Comparison of ENCODE assay signal across 15 cellular contexts in the genomic region with DNA sequence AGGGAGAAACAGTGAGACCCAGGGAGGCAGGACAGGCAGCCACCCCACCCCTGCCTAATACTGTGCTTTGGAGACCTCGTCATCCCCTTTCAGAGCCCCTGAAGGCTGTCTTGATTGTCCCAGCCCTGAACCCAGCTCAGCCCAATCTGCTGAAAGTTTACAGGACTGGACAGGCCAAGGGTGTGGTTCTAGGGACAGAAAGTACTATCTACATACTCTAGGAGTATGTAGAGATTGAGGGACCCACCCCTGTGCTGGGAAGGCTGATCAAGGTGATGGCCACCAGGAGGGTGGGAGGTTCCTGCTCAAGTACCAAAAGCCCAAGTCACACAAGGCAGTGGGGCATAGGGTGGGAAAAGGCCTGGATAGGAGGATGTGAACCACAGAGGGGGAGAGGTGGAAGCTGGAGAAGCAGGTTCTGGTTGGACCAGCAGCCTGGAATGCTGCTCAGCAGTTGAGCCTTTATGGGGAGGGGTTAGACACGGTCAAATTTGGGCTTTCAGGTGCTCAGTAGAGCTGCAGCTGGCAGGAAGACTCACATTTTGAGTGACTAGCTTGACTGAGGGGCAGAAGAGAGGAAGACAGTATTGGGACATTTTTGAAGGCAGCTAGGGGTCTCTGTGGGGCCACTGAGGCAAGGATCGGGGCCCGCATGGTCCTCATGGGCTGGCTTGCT. TPM values are rescaled to one million over a fixed set of nuclear protein-coding genes. Genes with fewer than 3 reads are reported as not detected.
DNase-seq lines count a peak whose midpoint lies in the region; ATAC-seq, FAIRE-seq and TF ChIP-seq lines count a peak whose summit lies in the region.
"Had no signal": no experiment of that assay in that cellular context is flagged by ENCODE, and none has a peak within 500 bp of the region (broad histone marks: within the 10 kb centered on the region; RNA-seq: fewer than 3 reads in every experiment).

No MANE protein-coding gene starts in this region.

- H3K27ac ChIP-seq in GM12878 (ENCODE audit: control insufficient read depth, insufficient read depth) (peak overlapping the region; percentile 98), smooth muscle cell (ENCODE audit: low read depth) (no peak overlapping the region)
- no peak overlapping the region for H3K27ac ChIP-seq in naive thymus-derived CD4-positive, alpha-beta T cell (ENCODE audit: low read depth, low read length)
- H3K27ac ChIP-seq: ascending aorta, C4-2B, SK-N-MC had no signal

- in situ Hi-C loops in GM12878 (cut with MboI), result no loop called here

- no peak for TF ChIP-seq CTCF in CD14-positive monocyte (IDR thresholded peaks at IDR 0.05)
- no peak for TF ChIP-seq CTCF in GM12878 (IDR thresholded peaks at IDR 0.05 in 2 of 3, conservative IDR thresholded peaks at IDR 0.05 in 1 of 3; ENCODE audit: control insufficient read depth in 2 of 3, extremely low read depth in 1 of 3, insufficient read depth in 1 of 3, low read depth in 3 of 3, low read length in 3 of 3)
- TF ChIP-seq CTCF in smooth muscle cell (IDR thresholded peaks at IDR 0.05; ENCODE audit: borderline replicate concordance, insufficient read depth, poor library complexity, severe bottlenecking), result no peak

- BruUV-seq in GM12878 (replicated peaks; lab: Mats Ljungman, UMichigan), result no TSS peak

- no peaks in the 10 kb centered on the region for H3F3A ChIP-seq in smooth muscle cell (ENCODE audit: low read depth)

- CTCF ChIA-PET in GM12878 (lab: Yijun Ruan, JAX), result interaction anchor here (1.2 kb wide), 1 partner anchor 73 kb away, joined by 3 read pairs; no protein-coding TSS in a partner anchor
- CTCF ChIA-PET in naive thymus-derived CD4-positive, alpha-beta T cell (lab: Charles Lee), result interaction anchor here (1.3 kb wide), 1 partner anchor 12 kb away, joined by 5 read pairs; no protein-coding TSS in a partner anchor

- H3K27me3 Mint-ChIP-seq in CD14-positive monocyte (ENCODE audit: low read depth in 3 of 3), result peaks cover 0 to 3% (median 1%) of the 10 kb centered on the region in 3 donors
- H3K27me3 Mint-ChIP-seq in naive thymus-derived CD4-positive, alpha-beta T cell, result no peaks in the 10 kb centered on the region

- H3K4me1 ChIP-seq in GM12878 (ENCODE audit: control insufficient read depth, insufficient read depth, low read length), result peaks cover 55% of the 10 kb centered on the region
- H3K4me1 ChIP-seq in naive thymus-derived CD4-positive, alpha-beta T cell (ENCODE audit: control insufficient read depth in 2 of 2, insufficient read depth in 2 of 2, low read length in 2 of 2), result peaks cover 65 to 72% of the 10 kb centered on the region in 2 donors
- H3K4me1 ChIP-seq in smooth muscle cell (ENCODE audit: low read depth), result peaks cover 3% of the 10 kb centered on the region

- no peaks in the 10 kb centered on the region for H4K20me1 ChIP-seq in GM12878 (ENCODE audit: control insufficient read depth, insufficient read depth)
- H4K20me1 ChIP-seq in smooth muscle cell (ENCODE audit: low read depth), result no peaks in the 10 kb centered on the region

- no peak for ATAC-seq in GM12878
- no peak for ATAC-seq in naive thymus-derived CD4-positive, alpha-beta T cell
- no peak for ATAC-seq in GM21717 (IDR thresholded peaks at IDR 0.05; ENCODE audit: unreplicated experiment)
- ATAC-seq in activated CD4-positive, CD25-positive, alpha-beta regulatory T cell treated with anti-CD3 and anti-CD28 coated beads, Interleukin-2, amount 50 U/mL, for 24 hours, result no peak

- no peaks in the 10 kb centered on the region for H3K27me3 ChIP-seq in GM12878 (replicated peaks in 1 of 2; ENCODE audit: control insufficient read depth in 2 of 2, insufficient read depth in 2 of 2, low read length in 1 of 2)
- H3K27me3 ChIP-seq in naive thymus-derived CD4-positive, alpha-beta T cell (ENCODE audit: control insufficient read depth in 2 of 2, insufficient read depth in 2 of 2, low read length in 2 of 2), result no peaks in the 10 kb centered on the region
- H3K27me3 ChIP-seq in smooth muscle cell (ENCODE audit: low read depth), result no peaks in the 10 kb centered on the region
- H3K27me3 ChIP-seq: ascending aorta had no signal

- H3K4me1 Mint-ChIP-seq in CD14-positive monocyte, result peaks cover 95% of the 10 kb centered on the region
- peaks cover 62 to 93% (median 84%) of the 10 kb centered on the region in 7 donors for H3K4me1 Mint-ChIP-seq in naive thymus-derived CD4-positive, alpha-beta T cell

- H3K4me3 ChIP-seq in GM12878, result no peak overlapping the region
- no peak overlapping the region for H3K4me3 ChIP-seq in naive thymus-derived CD4-positive, alpha-beta T cell (ENCODE audit: low read length)
- no peak overlapping the region for H3K4me3 ChIP-seq in smooth muscle cell
- H3K4me3 ChIP-seq: ascending aorta, SK-N-MC had no signal

- H3K9me3 ChIP-seq in GM12878 (replicated peaks; ENCODE audit: control insufficient read depth, insufficient read depth, low read length) (no peaks in the 10 kb centered on the region), smooth muscle cell (replicated peaks; ENCODE audit: low read depth) (no peaks in the 10 kb centered on the region)
- H3K9me3 ChIP-seq in naive thymus-derived CD4-positive, alpha-beta T cell (ENCODE audit: control insufficient read depth in 2 of 3, low read length in 3 of 3), result no peaks in the 10 kb centered on the region
- H3K9me3 ChIP-seq: ascending aorta had no signal

- no peak for TF ChIP-seq EP300 in GM12878 (IDR thresholded peaks at IDR 0.05; ENCODE audit: borderline replicate concordance in 1 of 2, control insufficient read depth in 1 of 2, low read depth in 2 of 2, low read length in 2 of 2)

- POLR2A ChIA-PET in GM12878 (lab: Charles Lee), result interaction anchor here (1.4 kb wide), 1 partner anchor 27 kb away, joined by 5 read pairs; no protein-coding TSS in a partner anchor
- POLR2A ChIA-PET in naive thymus-derived CD4-positive, alpha-beta T cell (lab: Charles Lee), result interaction anchor here (5.3 kb wide), 1 partner anchor 9 kb away, joined by 37 read pairs; a partner anchor contains a TSS

- TF ChIP-seq POLR2A in GM12878 (IDR thresholded peaks at IDR 0.05; ENCODE audit: low read depth, low read length), result no peak

- H3K36me3 ChIP-seq in GM12878 (ENCODE audit: control insufficient read depth in 2 of 2, insufficient read depth in 2 of 2, low read length in 1 of 2) (peaks cover 2% of the 10 kb centered on the region in 2 experiments; a peak in 2 of 4 replicates), smooth muscle cell (ENCODE audit: low read depth) (no peaks in the 10 kb centered on the region)
- no peaks in the 10 kb centered on the region for H3K36me3 ChIP-seq in naive thymus-derived CD4-positive, alpha-beta T cell (ENCODE audit: control insufficient read depth in 2 of 3, insufficient read depth in 3 of 3, low read length in 3 of 3)

- H3K9me3 Mint-ChIP-seq in CD14-positive monocyte, result no peaks in the 10 kb centered on the region
- H3K9me3 Mint-ChIP-seq in naive thymus-derived CD4-positive, alpha-beta T cell, result no peaks in the 10 kb centered on the region

- RAD21 ChIA-PET in GM12878 (lab: Charles Lee; ENCODE audit: unreplicated experiment), result interaction anchor here (1.3 to 1.5 kb wide), 2 partner anchors 27 to 53 kb away, joined by 3 to 5 read pairs; no protein-coding TSS in a partner anchor

- H3K9ac ChIP-seq in GM12878 (ENCODE audit: control insufficient read depth, insufficient read depth, low read length) (no peak overlapping the region; the same call in 1 of the 2 replicates), smooth muscle cell (ENCODE audit: low read depth) (no peak overlapping the region)

- H2AFZ ChIP-seq in GM12878 (ENCODE audit: control insufficient read depth, low read depth, low read length) (no peak overlapping the region), smooth muscle cell (ENCODE audit: low read depth) (no peak overlapping the region)

- H3K4me2 ChIP-seq in GM12878 (ENCODE audit: control insufficient read depth, insufficient read depth), result peak overlapping the region; percentile 99; the same call in 1 of the 2 replicates
- no peak overlapping the region for H3K4me2 ChIP-seq in smooth muscle cell

- H3K27ac Mint-ChIP-seq in CD14-positive monocyte, result peak overlapping the region; percentile 85 to 99 (median 95)
- H3K27ac Mint-ChIP-seq in naive thymus-derived CD4-positive, alpha-beta T cell, result peak overlapping the region; percentile 35 to 92 (median 82)

- H3K4me3 Mint-ChIP-seq in CD14-positive monocyte, result no peak overlapping the region
- H3K4me3 Mint-ChIP-seq in naive thymus-derived CD4-positive, alpha-beta T cell, result peak overlapping the region; percentile 48 to 91 (median 78)

- WGBS in GM12878 (ENCODE audit: insufficient coverage, insufficient replicate concordance, low lambda C conversion rate, missing lambda C conversion rate), result 73% methylated on average over 4 of the region's 4 CpGs
- 96% methylated on average over 4 of the region's 4 CpGs for WGBS in smooth muscle cell (ENCODE audit: low lambda C conversion rate)

- H3K36me3 Mint-ChIP-seq in CD14-positive monocyte, result peaks cover 37 to 54% of the 10 kb centered on the region in 2 donors
- H3K36me3 Mint-ChIP-seq in naive thymus-derived CD4-positive, alpha-beta T cell, result peaks cover 0 to 28% (median 0%) of the 10 kb centered on the region in 5 donors

- intact Hi-C loops in CD14-positive monocyte (cut with micrococcal nuclease), result loop anchor here in 1 of 2 donors (5.0 kb wide), 2 partner anchors 34 to 59 kb away; no protein-coding TSS in a partner anchor
- intact Hi-C loops in GM12878 (cut with micrococcal nuclease; ENCODE audit: unreplicated experiment), result no loop called here
- intact Hi-C loops in naive thymus-derived CD4-positive, alpha-beta T cell (cut with micrococcal nuclease), result no loop called here

- H3K79me2 ChIP-seq in GM12878 (ENCODE audit: control insufficient read depth, insufficient read depth, low read length) (peaks cover 55% of the 10 kb centered on the region), smooth muscle cell (ENCODE audit: low read depth) (no peaks in the 10 kb centered on the region)

- no peak for FAIRE-seq in GM12878 (lab: Jason Lieb, UNC)

- SMC1A ChIA-PET in GM12878 (lab: Charles Lee; ENCODE audit: uncharacterized antibody, unreplicated experiment), result interaction anchor here (1.0 to 2.2 kb wide), 4 partner anchors 10 to 58 kb away, joined by 3 to 5 read pairs (median 5); a partner anchor contains a TSS

- DNase-seq in CD14-positive monocyte (ENCODE audit: low spot score) (no peak), KG1 (lab: John Stamatoyannopoulos, UW) (peak; percentile 12), GM12878 (ENCODE audit: low read depth, low spot score) (no peak), smooth muscle cell (lab: John Stamatoyannopoulos, UW; ENCODE audit: unreplicated experiment) (no peak), OCI-M2 (lab: John Stamatoyannopoulos, UW; ENCODE audit: unreplicated experiment) (no peak)
- no peak for DNase-seq in naive thymus-derived CD4-positive, alpha-beta T cell
- DNase-seq: activated CD4-positive, alpha-beta T cell treated with anti-CD3 and anti-CD28 coated beads for 1 hour; hippocampal formation; NCI-H1694 treated with DMSO at 0.1 percent for 48 hours; NCI-H774 had no signal

- no peak for TF ChIP-seq RAD21 in GM12878 (IDR thresholded peaks at IDR 0.05; ENCODE audit: insufficient read depth, low read depth, low read length)

RNA-seq across cellular contexts. Expression of a gene that starts 6.7 kb away (rescaled TPM):
- polyA plus RNA-seq in CD14-positive monocyte (10 to 100 TPM; 10.4 to 17.3 TPM), GM12878 (2011; rRNA removed) (17.1 and 29.0 TPM in 2 replicates), GM12878 (2014; fragmentation: Illumina TruSeq; extraction: Trizol) (16.4 and 41.4 TPM in 2 replicates), GM12878 (2014; fragmentation: Nextera tagmentation; extraction: Ambion mirVana) (under 1 TPM; 0.07 to 0.18 TPM), GM12878 (2014; rRNA removed) (96.3 and 110 TPM in 2 replicates), GM12878 (2016; fragmentation: Nextera tagmentation; extraction: Ambion mirVana) (10 to 100 TPM; 22.5 to 29.7 TPM), smooth muscle cell (4.1 and 26.8 TPM in 2 replicates)
- 152 and 168 TPM in 2 replicates for total RNA-seq in GM12878 (2013; cell fraction: nucleolus; rRNA removed)
- total RNA-seq in GM12878 (2014; rRNA removed) (47.2 and 52.0 TPM in 2 replicates), GM12878 (2014; rRNA removed; fragmentation: Illumina TruSeq; extraction: Trizol) (19.7 and 21.8 TPM in 2 replicates), GM12878 (2021) (106 and 127 TPM in 2 replicates), smooth muscle cell (11.0 and 11.9 TPM in 2 replicates)
- 27.1 TPM for polyA plus RNA-seq in GM12878 (2011; ENCODE audit: low read depth)
- 39.5 and 52.6 TPM in 2 replicates for polyA plus RNA-seq in GM12878 (2011; cell fraction: cytosol; rRNA removed)
- polyA plus RNA-seq in GM12878 (2011; cell fraction: nucleus; rRNA removed), result 940 and 1,024 TPM in 2 replicates
- 62.9 and 78.4 TPM in 2 replicates for polyA plus RNA-seq in GM12878 (2012)
- 21.7 and 46.1 TPM in 2 replicates for polyA minus RNA-seq in GM12878 (2011; rRNA and poly(A)+ RNA removed)
- 21.8 and 25.3 TPM in 2 replicates for polyA minus RNA-seq in GM12878 (2011; cell fraction: cytosol; rRNA and poly(A)+ RNA removed)
- polyA minus RNA-seq in GM12878 (2011; cell fraction: nucleus; rRNA and poly(A)+ RNA removed), result 95.1 and 139 TPM in 2 replicates
- 100 to 1,000 TPM in 2 of 5 experiments, 10 to 100 TPM in 3; 48.8 to 289 (median 94.0) TPM for total RNA-seq in naive thymus-derived CD4-positive, alpha-beta T cell
- 1 to 10 TPM; 1.7 to 4.9 TPM for polyA plus RNA-seq in naive thymus-derived CD4-positive, alpha-beta T cell

RNA-seq across cellular contexts. Expression of a gene that starts 9.6 kb away (rescaled TPM):
- 10 to 100 TPM; 50.1 to 55.8 TPM for polyA plus RNA-seq in CD14-positive monocyte
- 111 and 121 TPM in 2 replicates for total RNA-seq in GM12878 (2013; cell fraction: nucleolus; rRNA removed)
- total RNA-seq in GM12878 (2014; rRNA removed), result 46.9 and 53.0 TPM in 2 replicates
- total RNA-seq in GM12878 (2014; rRNA removed; fragmentation: Illumina TruSeq; extraction: Trizol), result 67.3 and 72.4 TPM in 2 replicates
- 65.8 and 65.9 TPM in 2 replicates for total RNA-seq in GM12878 (2021)
- 29.4 TPM for polyA plus RNA-seq in GM12878 (2011; ENCODE audit: low read depth)
- 31.2 and 45.6 TPM in 2 replicates for polyA plus RNA-seq in GM12878 (2011; rRNA removed)
- 52.2 and 68.0 TPM in 2 replicates for polyA plus RNA-seq in GM12878 (2011; cell fraction: cytosol; rRNA removed)
- 63.4 and 85.5 TPM in 2 replicates for polyA plus RNA-seq in GM12878 (2011; cell fraction: nucleus; rRNA removed)
- polyA plus RNA-seq in GM12878 (2012), result 47.7 and 72.7 TPM in 2 replicates
- 11.2 and 63.3 TPM in 2 replicates for polyA plus RNA-seq in GM12878 (2014; fragmentation: Illumina TruSeq; extraction: Trizol)
- polyA plus RNA-seq in GM12878 (2014; fragmentation: Nextera tagmentation; extraction: Ambion mirVana), result 10 to 100 TPM in 1 of 2 experiments, 1 to 10 TPM in 1; 9.2 to 22.5 TPM
- 59.3 and 67.6 TPM in 2 replicates for polyA plus RNA-seq in GM12878 (2014; rRNA removed)
- 10 to 100 TPM; 83.1 to 91.4 TPM for polyA plus RNA-seq in GM12878 (2016; fragmentation: Nextera tagmentation; extraction: Ambion mirVana)
- 69.5 and 77.8 TPM in 2 replicates for polyA minus RNA-seq in GM12878 (2011; rRNA and poly(A)+ RNA removed)
- polyA minus RNA-seq in GM12878 (2011; cell fraction: cytosol; rRNA and poly(A)+ RNA removed), result 15.6 and 18.2 TPM in 2 replicates
- 64.3 and 144 TPM in 2 replicates for polyA minus RNA-seq in GM12878 (2011; cell fraction: nucleus; rRNA and poly(A)+ RNA removed)
- 10 to 100 TPM; 51.6 to 61.5 (median 56.9) TPM for total RNA-seq in naive thymus-derived CD4-positive, alpha-beta T cell
- polyA plus RNA-seq in naive thymus-derived CD4-positive, alpha-beta T cell, result 100 to 1,000 TPM in 1 of 2 donors, 10 to 100 TPM in 1; 88.2 to 115 TPM
- 12.5 and 23.9 TPM in 2 replicates for total RNA-seq in smooth muscle cell
- polyA plus RNA-seq in smooth muscle cell, result 52.4 and 69.0 TPM in 2 replicates

Comparison
In these comparisons a context has a peak if more than half of its experiments do, and no peak if none do; other contexts are left out.
1. H3K4me3 Mint-ChIP-seq: peak in naive thymus-derived CD4-positive, alpha-beta T cell (10 of 10); none in CD14-positive monocyte (0 of 2).